9 cellular contexts compared by ENCODE assay signal in the genomic region with DNA sequence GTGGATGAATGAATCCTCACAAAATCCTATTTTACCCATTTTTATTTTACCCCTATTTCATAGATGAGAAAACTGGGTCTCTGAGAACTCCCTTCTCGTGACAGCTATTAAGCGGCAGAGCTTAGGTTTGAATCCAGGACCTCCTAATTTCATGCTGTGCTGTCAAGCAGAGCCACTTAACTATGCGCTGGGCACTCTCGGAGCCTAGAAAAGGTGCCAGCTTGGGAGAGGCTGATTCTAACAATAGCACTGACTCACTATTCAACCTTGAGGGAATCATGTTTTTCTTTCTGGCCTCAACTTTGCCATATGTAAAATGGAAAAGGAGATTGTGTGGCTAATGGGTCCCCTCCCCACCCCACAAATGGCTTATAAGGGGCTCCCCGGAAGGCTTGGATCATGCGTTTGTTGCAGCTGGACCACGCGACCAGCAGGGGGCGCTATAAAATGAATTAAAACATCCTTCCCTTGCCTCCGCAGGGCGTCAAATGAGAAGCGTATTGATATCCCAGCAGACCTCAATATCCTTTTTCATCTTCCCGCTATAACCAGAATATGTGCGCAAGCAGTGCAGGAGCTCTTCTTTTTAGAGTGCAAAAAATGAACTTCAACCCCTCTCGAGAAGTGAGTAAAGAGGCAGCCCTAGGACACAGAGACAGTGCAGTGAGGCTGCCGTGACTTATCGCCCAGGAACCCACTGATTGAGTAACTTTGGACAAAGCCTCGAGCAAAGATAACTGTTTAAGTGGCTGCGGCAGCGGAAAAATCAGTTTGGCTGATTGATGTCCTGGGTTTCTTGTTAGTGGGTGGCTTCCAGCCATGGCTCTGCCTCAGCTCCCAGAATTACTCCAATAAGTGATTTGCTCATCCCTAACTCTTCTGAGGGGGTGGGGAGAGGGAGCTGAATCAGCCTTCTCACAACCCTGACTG. TPM values are rescaled to one million over a fixed set of nuclear protein-coding genes. Genes with fewer than 3 reads are reported as not detected.
DNase-seq lines count a peak whose midpoint lies in the region; ATAC-seq, FAIRE-seq and TF ChIP-seq lines count a peak whose summit lies in the region.
"Had no signal": no experiment of that assay in that cellular context is flagged by ENCODE, and none has a peak within 500 bp of the region (broad histone marks: within the 10 kb centered on the region; RNA-seq: fewer than 3 reads in every experiment).

No MANE protein-coding gene starts in this region.

- POLR2A ChIA-PET in WTC11 (lab: Charles Lee): no interaction called here

- no peaks in the 10 kb centered on the region for H3K27me3 ChIP-seq in KMS-11 (ENCODE audit: insufficient read depth, low read depth)
- H3K27me3 ChIP-seq in small intestine (ENCODE audit: control insufficient read depth in 2 of 2, insufficient read depth in 2 of 2, low read length in 2 of 2): peaks cover 0 to 3% of the 10 kb centered on the region in 2 donors

- H2AFZ ChIP-seq in KMS-11 (ENCODE audit: low read depth): no peak overlapping the region

- ATAC-seq in WTC11 (peak; percentile 79), GM18520 (IDR thresholded peaks at IDR 0.05; ENCODE audit: unreplicated experiment) (no peak), GM19324 (IDR thresholded peaks at IDR 0.05; ENCODE audit: low FRiP score, unreplicated experiment) (no peak)

- peaks cover 20% of the 10 kb centered on the region for H3K27me3 Mint-ChIP-seq in WTC11 (ENCODE audit: low read depth)

- peaks cover 10% of the 10 kb centered on the region; the same call in 1 of the 2 replicates for H3K4me1 Mint-ChIP-seq in WTC11

- H3K4me1 ChIP-seq in KMS-11 (ENCODE audit: low read depth, poor library complexity, severe bottlenecking) (no peaks in the 10 kb centered on the region), small intestine (ENCODE audit: control insufficient read depth in 2 of 2, insufficient read depth in 1 of 2, low read depth in 1 of 2, low read length in 1 of 2) (no peaks in the 10 kb centered on the region)

- H3K4me3 ChIP-seq in KMS-11 (IDR thresholded peaks at IDR 0.05; ENCODE audit: insufficient read depth, low read depth, low read length) (no peak overlapping the region), foreskin fibroblast (ENCODE audit: low read depth in 1 of 2, low read length in 2 of 2) (no peak overlapping the region), small intestine (ENCODE audit: low read depth in 1 of 2, low read length in 2 of 2) (no peak overlapping the region)

- H3K9me3 Mint-ChIP-seq in WTC11: no peaks in the 10 kb centered on the region

- H4K20me1 ChIP-seq in KMS-11 (ENCODE audit: insufficient read depth): no peaks in the 10 kb centered on the region

- H3K9ac ChIP-seq in KMS-11: no peak overlapping the region

- peak; percentile 17 to 32 for DNase-seq in NOMO-1 (lab: John Stamatoyannopoulos, UW; ENCODE audit: unreplicated experiment in 2 of 2)
- DNase-seq in NOMO-1 treated with dmso at 0.1 percent for 144 hours (lab: John Stamatoyannopoulos, UW; ENCODE audit: unreplicated experiment): no peak
- DNase-seq in WTC11 (ENCODE audit: low spot score): peak; percentile 61
- peak; percentile 12 to 67 for DNase-seq in foreskin fibroblast
- DNase-seq in small intestine: peak; percentile 25

- H3K36me3 Mint-ChIP-seq in WTC11: no peaks in the 10 kb centered on the region

- WGBS in small intestine, 3 donors: 22 to 25% (median 23%) methylated on average over 20 of the region's 20 CpGs

- H3K36me3 ChIP-seq in KMS-11 (ENCODE audit: insufficient read depth) (no peaks in the 10 kb centered on the region), small intestine (ENCODE audit: control insufficient read depth in 2 of 2, insufficient read depth in 2 of 2, low read length in 2 of 2) (no peaks in the 10 kb centered on the region)

- no peaks in the 10 kb centered on the region for H3K9me3 ChIP-seq in small intestine (ENCODE audit: control insufficient read depth, low read depth)

- no peak overlapping the region for H3K27ac ChIP-seq in KMS-11
- H3K27ac ChIP-seq in small intestine (ENCODE audit: low read depth in 1 of 2, low read length in 1 of 2): no peak overlapping the region

- H3K79me2 ChIP-seq in KMS-11 (ENCODE audit: insufficient read depth, low read depth): no peaks in the 10 kb centered on the region

- H3K27ac Mint-ChIP-seq in WTC11: no peak overlapping the region

- CTCF ChIA-PET in WTC11 (lab: Charles Lee): interaction anchor here (0.8 to 3.9 kb wide), 34 partner anchors 9 to 380 kb away, joined by 3 to 31 read pairs (median 4); a partner anchor contains a TSS

- no peak overlapping the region for H3K4me2 ChIP-seq in KMS-11

- no peak overlapping the region for H3K4me3 Mint-ChIP-seq in WTC11

- TF ChIP-seq CTCF in KMS-11 (conservative IDR thresholded peaks at IDR 0.05; ENCODE audit: low read depth, low read length) (peak; percentile 78), WTC11 (IDR thresholded peaks at IDR 0.05) (peak; percentile 95), foreskin fibroblast (IDR thresholded peaks at IDR 0.05; ENCODE audit: low read depth, low read length) (peak; percentile 81)

- no peak for FAIRE-seq in small intestine (lab: Jason Lieb, UNC)

TF ChIP-seq in WTC11, 78 proteins besides CTCF, POLR2A, EP300 and RAD21:
- TF ChIP-seq, protein P1, sequence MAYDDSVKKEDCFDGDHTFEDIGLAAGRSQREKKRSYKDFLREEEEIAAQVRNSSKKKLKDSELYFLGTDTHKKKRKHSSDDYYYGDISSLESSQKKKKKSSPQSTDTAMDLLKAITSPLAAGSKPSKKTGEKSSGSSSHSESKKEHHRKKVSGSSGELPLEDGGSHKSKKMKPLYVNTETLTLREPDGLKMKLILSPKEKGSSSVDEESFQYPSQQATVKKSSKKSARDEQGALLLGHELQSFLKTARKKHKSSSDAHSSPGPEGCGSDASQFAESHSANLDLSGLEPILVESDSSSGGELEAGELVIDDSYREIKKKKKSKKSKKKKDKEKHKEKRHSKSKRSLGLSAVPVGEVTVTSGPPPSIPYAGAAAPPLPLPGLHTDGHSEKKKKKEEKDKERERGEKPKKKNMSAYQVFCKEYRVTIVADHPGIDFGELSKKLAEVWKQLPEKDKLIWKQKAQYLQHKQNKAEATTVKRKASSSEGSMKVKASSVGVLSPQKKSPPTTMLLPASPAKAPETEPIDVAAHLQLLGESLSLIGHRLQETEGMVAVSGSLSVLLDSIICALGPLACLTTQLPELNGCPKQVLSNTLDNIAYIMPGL (CRISPR knock-in tag; IDR thresholded peaks at IDR 0.05): peak; percentile 46; the same call in 1 of the 2 replicates
- TF ChIP-seq TCF7 (CRISPR knock-in tag; IDR thresholded peaks at IDR 0.05; ENCODE audit: low read depth): no peak
TF ChIP-seq in WTC11: peak in this region for 1.

RNA-seq across cellular contexts. Expression of a gene that starts 12.9 kb away (rescaled TPM):
- total RNA-seq in WTC11 (2021): 0.14 to 0.28 TPM (median 0.21 TPM) in 3 replicates
- polyA plus RNA-seq in small intestine: under 1 TPM in 1 of 3 donors, not detected in 2; 0.01 TPM
- polyA plus RNA-seq: adipose tissue had no signal
